ENCODE assay signal across 8 cellular contexts in the genomic region with DNA sequence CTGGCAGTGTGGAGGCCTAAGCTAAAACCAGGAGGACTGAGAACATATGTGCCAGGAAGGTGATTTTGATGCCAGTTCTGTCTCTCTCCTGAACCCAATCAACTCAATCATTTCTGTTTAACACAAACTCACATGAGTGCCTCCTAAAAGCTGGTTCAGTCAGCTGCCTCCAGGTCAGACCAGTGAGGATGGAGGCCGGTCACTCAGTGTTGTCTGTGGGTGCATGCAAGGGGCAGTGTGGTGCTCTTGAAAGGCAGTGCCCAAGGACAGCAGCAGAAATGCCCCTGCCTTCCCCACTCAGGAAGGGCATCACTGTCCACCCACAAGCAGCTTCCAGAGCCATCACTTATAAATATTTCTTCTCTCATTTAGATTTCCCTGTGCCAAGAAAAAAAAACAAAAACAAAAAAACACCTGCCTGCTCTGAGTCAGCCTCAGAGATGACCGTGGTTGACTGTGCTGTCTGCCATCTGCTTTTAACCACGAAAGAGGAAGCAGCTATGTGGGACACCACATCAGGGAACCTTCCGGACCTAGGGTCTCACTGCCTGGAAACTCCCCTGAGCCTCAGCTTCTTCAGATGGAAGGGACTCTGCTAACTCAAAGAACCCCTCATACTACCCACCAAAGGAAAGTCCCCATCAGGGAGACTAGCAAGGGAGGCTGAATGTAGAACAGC. TPM values are rescaled to one million over a fixed set of nuclear protein-coding genes. Genes with fewer than 3 reads are reported as not detected.
A peak's percentile ranks its signal among the peaks of the same experiment; 100 is the strongest.
DNase-seq lines count a peak whose midpoint lies in the region; ATAC-seq, FAIRE-seq and TF ChIP-seq lines count a peak whose summit lies in the region.

No MANE protein-coding gene starts in this region.

- H3K4me3 ChIP-seq in DOHH2 (ENCODE audit: low read length) (peak overlapping the region; percentile 73), pancreas (no peak overlapping the region), uterus (no peak overlapping the region)
- no peak overlapping the region for H3K4me3 ChIP-seq in Jurkat, Clone E6-1 (ENCODE audit: low read length)

- TF ChIP-seq CTCF in DOHH2 (IDR thresholded peaks at IDR 0.05; ENCODE audit: low read depth, low read length, poor library complexity, severe bottlenecking) (no peak), pancreas (IDR thresholded peaks at IDR 0.05) (no peak), uterus (IDR thresholded peaks at IDR 0.05) (no peak)

- H3K9me3 ChIP-seq in DOHH2 (ENCODE audit: control insufficient read depth, insufficient read depth, low read length) (no peaks in the 10 kb centered on the region), pancreas (no peaks in the 10 kb centered on the region), uterus (no peaks in the 10 kb centered on the region)

- peak; percentile 92 for DNase-seq in Jurkat, Clone E6-1 (ENCODE audit: low read depth, low spot score)
- DNase-seq in UCSD-AML1 (lab: John Stamatoyannopoulos, UW; ENCODE audit: unreplicated experiment) (peak; percentile 23), pancreas (no peak), NCI-H748 (lab: John Stamatoyannopoulos, UW; ENCODE audit: unreplicated experiment) (no peak), uterus (no peak)
- peak; percentile 84 for DNase-seq in central memory CD4-positive, alpha-beta T cell

- H3K79me2 ChIP-seq in DOHH2 (ENCODE audit: control insufficient read depth, low read length), result peaks cover 83% of the 10 kb centered on the region

- ATAC-seq in GM21526 (IDR thresholded peaks at IDR 0.05; ENCODE audit: low FRiP score, unreplicated experiment), result peak; percentile 45
- ATAC-seq in pancreas, result peak in 3 of 4 donors; percentile 54 to 75 (median 73)

- no peak for FAIRE-seq in pancreas (lab: Jason Lieb, UNC)

- no peak for TF ChIP-seq POLR2A in uterus (IDR thresholded peaks at IDR 0.05)

- no peaks in the 10 kb centered on the region for H3K9me2 ChIP-seq in DOHH2 (replicated peaks; ENCODE audit: control insufficient read depth, low read length)

- intact Hi-C loops in pancreas (cut with DNase I), result no loop called here
- intact Hi-C loops in uterus (cut with DNase I; ENCODE audit: low total_unique reads), result no loop called here

- peak overlapping the region; percentile 99 for H3K4me2 ChIP-seq in DOHH2 (ENCODE audit: low read length)

- H3K27ac ChIP-seq in DOHH2 (ENCODE audit: low read depth, low read length), result peak overlapping the region; percentile 99
- H3K27ac ChIP-seq in pancreas, result peak overlapping the region in 2 of 4 donors; percentile 3 to 44
- peak overlapping the region in 1 of 2 donors; percentile 13 for H3K27ac ChIP-seq in uterus

- H3K36me3 ChIP-seq in DOHH2 (ENCODE audit: control insufficient read depth, low read length), result peaks cover 18% of the 10 kb centered on the region
- no peaks in the 10 kb centered on the region for H3K36me3 ChIP-seq in pancreas
- H3K36me3 ChIP-seq in uterus, result no peaks in the 10 kb centered on the region

- H3K27me3 ChIP-seq in DOHH2 (ENCODE audit: control insufficient read depth, low read length), result no peaks in the 10 kb centered on the region
- no peaks in the 10 kb centered on the region for H3K27me3 ChIP-seq in pancreas
- no peaks in the 10 kb centered on the region for H3K27me3 ChIP-seq in uterus

- H3K4me1 ChIP-seq in DOHH2 (ENCODE audit: control insufficient read depth, low read length) (peaks cover 91% of the 10 kb centered on the region), pancreas (no peaks in the 10 kb centered on the region), uterus (no peaks in the 10 kb centered on the region)

- H4K20me1 ChIP-seq in DOHH2 (ENCODE audit: control insufficient read depth, insufficient read depth, low read depth, low read length), result 0 out of 2 replicates have a peak, but pooled peaks cover 4% of the 10 kb centered on the region

- WGBS in pancreas, 2 donors, result 80% methylated on average over 4 of the region's 4 CpGs

- peaks cover 24% of the 10 kb centered on the region for H3F3A ChIP-seq in DOHH2 (ENCODE audit: control insufficient read depth, insufficient read depth)

RNA-seq across cellular contexts. Expression of a gene that starts 39.1 kb away (rescaled TPM):
- 44.1 TPM for polyA plus RNA-seq in Jurkat, Clone E6-1 (2012; ENCODE audit: insufficient read depth, insufficient read length)
- total RNA-seq in pancreas, result 10 to 100 TPM; 15.1 to 34.3 (median 19.2) TPM
- 10 to 100 TPM; 16.0 to 37.3 TPM for polyA plus RNA-seq in pancreas
- 10 to 100 TPM; 22.1 to 58.9 (median 39.8) TPM for total RNA-seq in uterus

Comparison
In these comparisons a context has a peak if more than half of its experiments do, and no peak if none do; other contexts are left out.
1. DNase-seq: peak in Jurkat, Clone E6-1 (single experiment), UCSD-AML1 (single experiment) and central memory CD4-positive, alpha-beta T cell (single experiment); none in pancreas (0 of 6), NCI-H748 (single experiment) and uterus (0 of 2).